Comparison of ENCODE assay signal across 1 cellular context in genomic region chr15:25417604-25418003, GRCh38.
TF ChIP-seq lines count a peak whose summit lies in the region.

No MANE protein-coding gene starts in this region.

TF ChIP-seq in K562, 482 proteins besides CTCF, POLR2A, EP300 and RAD21:
- TF ChIP-seq PRDM10 (IDR thresholded peaks at IDR 0.05; ENCODE audit: partially characterized antibody) (peak; percentile 58), VEZF1 (CRISPR knock-in tag; IDR thresholded peaks at IDR 0.05) (no peak), SAFB (IDR thresholded peaks at IDR 0.05; ENCODE audit: borderline replicate concordance, low read depth, low read length) (no peak), SIN3B (IDR thresholded peaks at IDR 0.05; ENCODE audit: low read depth) (no peak), TRIM24 (IDR thresholded peaks at IDR 0.05) (peak; percentile 88 to 89), CLOCK (CRISPR knock-in tag; IDR thresholded peaks at IDR 0.05; ENCODE audit: borderline replicate concordance) (no peak), ZNF3 (CRISPR knock-in tag; IDR thresholded peaks at IDR 0.05) (no peak), ZNF551 (CRISPR knock-in tag; IDR thresholded peaks at IDR 0.05) (no peak), ZNF512 (tag; IDR thresholded peaks at IDR 0.05) (0 out of 2 replicates have a peak, but pooled peaks have one; percentile 49)
